ENCODE assay signal across 8 cellular contexts in genomic region chr10:100286051-100287033, GRCh38. TPM values are rescaled to one million over a fixed set of nuclear protein-coding genes. Genes with fewer than 3 reads are reported as not detected.
DNase-seq lines count a peak whose midpoint lies in the region; ATAC-seq and TF ChIP-seq lines count a peak whose summit lies in the region.

Gene BLOC1S2 (minus strand): TSS chr10:100286680. CDS start chr10:100286659, 21 bp downstream.

- H3K27me3 ChIP-seq in SU-DHL-6 (ENCODE audit: low read length) (no peaks in the 10 kb centered on the region), ovary (no peaks in the 10 kb centered on the region), thymus (ENCODE audit: control insufficient read depth, insufficient read depth) (no peaks in the 10 kb centered on the region)

- H3K27me3 Mint-ChIP-seq in HFFc6 (ENCODE audit: insufficient read depth) = peaks cover 16% of the 10 kb centered on the region
- H3K27me3 Mint-ChIP-seq in activated naive CD8-positive, alpha-beta T cell treated with anti-CD3 and anti-CD28 coated beads, Interleukin-2, amount 10 ng/mL, durations not matched to agents 7 days and 5 days = peaks cover 3% of the 10 kb centered on the region

- peaks cover 29% of the 10 kb centered on the region for H3K4me1 Mint-ChIP-seq in HFFc6 (ENCODE audit: low read depth)
- peaks cover 16% of the 10 kb centered on the region for H3K4me1 Mint-ChIP-seq in activated naive CD8-positive, alpha-beta T cell treated with anti-CD3 and anti-CD28 coated beads, Interleukin-2, amount 10 ng/mL, durations not matched to agents 7 days and 5 days

- TF ChIP-seq POLR2A in ovary (IDR thresholded peaks at IDR 0.05) = peak; percentile 78

- H3K27ac ChIP-seq in SU-DHL-6 (ENCODE audit: low read depth, low read length) = peak within 1 kb of the TSS; percentile 64
- peak within 1 kb of the TSS in 1 of 2 donors; percentile 67 for H3K27ac ChIP-seq in ovary
- H3K27ac ChIP-seq in thymus (ENCODE audit: low read depth) = peak within 1 kb of the TSS; percentile 97

- peak within 1 kb of the TSS; percentile 97 for H3K9ac ChIP-seq in SU-DHL-6 (ENCODE audit: low read length)

- peaks cover 2% of the 10 kb centered on the region for H3K4me1 ChIP-seq in ovary (ENCODE audit: insufficient read depth)
- peaks cover 7% of the 10 kb centered on the region for H3K4me1 ChIP-seq in thymus (ENCODE audit: control insufficient read depth, insufficient read depth, low read length)

- peaks cover 14% of the 10 kb centered on the region for H3K36me3 Mint-ChIP-seq in HFFc6 (ENCODE audit: low read depth)
- peaks cover 9% of the 10 kb centered on the region for H3K36me3 Mint-ChIP-seq in activated naive CD8-positive, alpha-beta T cell treated with anti-CD3 and anti-CD28 coated beads, Interleukin-2, amount 10 ng/mL, durations not matched to agents 7 days and 5 days

- ATAC-seq in activated naive CD8-positive, alpha-beta T cell treated with anti-CD3 and anti-CD28 coated beads, Interleukin-2, amount 10 ng/mL, durations not matched to agents 7 days and 5 days (ENCODE audit: low read depth) = peak; percentile 91

- H3K4me3 ChIP-seq in SU-DHL-6 (ENCODE audit: insufficient read depth, low read length, poor library complexity, severe bottlenecking) (peak within 1 kb of the TSS; percentile 82), ovary (peak within 1 kb of the TSS; percentile 93), thymus (ENCODE audit: low read length) (peak within 1 kb of the TSS; percentile 80)

- H3K9me3 ChIP-seq in SU-DHL-6 (ENCODE audit: insufficient read depth, low read length) (no peaks in the 10 kb centered on the region), ovary (no peaks in the 10 kb centered on the region), thymus (ENCODE audit: control insufficient read depth) (peaks cover 1% of the 10 kb centered on the region)

- peak within 1 kb of the TSS; percentile 96 for H3K27ac Mint-ChIP-seq in HFFc6
- peak within 1 kb of the TSS; percentile 99 for H3K27ac Mint-ChIP-seq in activated naive CD8-positive, alpha-beta T cell treated with anti-CD3 and anti-CD28 coated beads, Interleukin-2, amount 10 ng/mL, durations not matched to agents 7 days and 5 days

- peak; percentile 16 for TF ChIP-seq CTCF in GM10248 (IDR thresholded peaks at IDR 0.05; ENCODE audit: control extremely low read depth, extremely low read depth, low read depth, missing control alignments)
- TF ChIP-seq CTCF in HFFc6 (IDR thresholded peaks at IDR 0.05) = no peak
- no peak for TF ChIP-seq CTCF in SU-DHL-6 (IDR thresholded peaks at IDR 0.05; ENCODE audit: insufficient read depth, low read length, poor library complexity, severe bottlenecking)
- peak in 1 of 3 donors; percentile 22 for TF ChIP-seq CTCF in ovary (IDR thresholded peaks at IDR 0.05)

- H3K79me2 ChIP-seq in SU-DHL-6 (ENCODE audit: insufficient read depth, low read length) = peaks cover 45% of the 10 kb centered on the region

- no peaks in the 10 kb centered on the region for H3K9me2 ChIP-seq in SU-DHL-6 (replicated peaks; ENCODE audit: insufficient read depth, low read length)

- peak within 1 kb of the TSS; percentile 90 for H3K4me2 ChIP-seq in SU-DHL-6 (ENCODE audit: low read depth, low read length, poor library complexity, severe bottlenecking)

- CTCF ChIA-PET in GM10248 (lab: Yijun Ruan, JAX) = interaction anchor here (0.8 to 2.4 kb wide), 4 partner anchors 12 to 88 kb away, joined by 3 to 7 read pairs (median 5); no protein-coding TSS in a partner anchor

- POLR2A ChIA-PET in GM10248 (lab: Yijun Ruan, JAX) = interaction anchor here (0.5 to 1.0 kb wide), 2 partner anchors 11 to 48 kb away, joined by 3 to 8 read pairs; no protein-coding TSS in a partner anchor
- POLR2A ChIA-PET in activated naive CD8-positive, alpha-beta T cell treated with anti-CD3 and anti-CD28 coated beads, Interleukin-2, amount 10 ng/mL, durations not matched to agents 7 days and 5 days (lab: Charles Lee) = interaction anchor here (0.6 to 1.5 kb wide), 7 partner anchors 17 to 232 kb away, joined by 3 to 6 read pairs (median 4); partner anchors contain the start of genes CWF19L1 and SCD

- intact Hi-C loops in head of caudate nucleus (cut with DNase I) (loop anchor here (5.0 to 10.0 kb wide), 2 partner anchors 56 to 248 kb away; partner anchors contain the start of gene HIF1AN), ovary (cut with DNase I) (loop anchor here in 1 of 4 donors (5.0 kb wide), 1 partner anchor 859 kb away; no protein-coding TSS in a partner anchor)

- H3K36me3 ChIP-seq in SU-DHL-6 (ENCODE audit: low read length) (no peaks in the 10 kb centered on the region), ovary (no peaks in the 10 kb centered on the region), thymus (ENCODE audit: control insufficient read depth, insufficient read depth) (no peaks in the 10 kb centered on the region)

- TF ChIP-seq EP300 in ovary (IDR thresholded peaks at IDR 0.05) = no peak

- H2AFZ ChIP-seq in SU-DHL-6 (ENCODE audit: low read depth, low read length, severe bottlenecking) = peak within 1 kb of the TSS; percentile 95

- peak within 1 kb of the TSS; percentile 97 for H3K4me3 Mint-ChIP-seq in HFFc6
- peak within 1 kb of the TSS; percentile 99 for H3K4me3 Mint-ChIP-seq in activated naive CD8-positive, alpha-beta T cell treated with anti-CD3 and anti-CD28 coated beads, Interleukin-2, amount 10 ng/mL, durations not matched to agents 7 days and 5 days

- no peaks in the 10 kb centered on the region for H4K20me1 ChIP-seq in SU-DHL-6 (ENCODE audit: low read depth, low read length)

- no peaks in the 10 kb centered on the region for H3K9me3 Mint-ChIP-seq in HFFc6
- no peaks in the 10 kb centered on the region for H3K9me3 Mint-ChIP-seq in activated naive CD8-positive, alpha-beta T cell treated with anti-CD3 and anti-CD28 coated beads, Interleukin-2, amount 10 ng/mL, durations not matched to agents 7 days and 5 days

- DNase-seq in GM10248 (ENCODE audit: extremely low spot score) (peak; percentile 98), HFFc6 (peak; percentile 92), NCI-H1048 (lab: John Stamatoyannopoulos, UW) (peak; percentile 49), head of caudate nucleus (peak; percentile 59 to 95 (median 89)), ovary (peak; percentile 84 to 92 (median 88))
- DNase-seq in activated naive CD8-positive, alpha-beta T cell treated with anti-CD3 and anti-CD28 coated beads, Interleukin-2, amount 10 ng/mL, durations not matched to agents 7 days and 5 days = peak; percentile 96

- 0 out of 2 replicates have a peak, but pooled peaks cover 4% of the 10 kb centered on the region for H3F3A ChIP-seq in SU-DHL-6 (ENCODE audit: insufficient read depth)

- WGBS in ovary, 3 donors = 1 to 2% (median 1%) methylated on average over 45 to 63 of the region's 63 CpGs
- WGBS in thymus = 4% methylated on average over 63 of the region's 63 CpGs

RNA-seq across cellular contexts. Expression of gene BLOC1S2, which starts in this region (rescaled TPM):
- total RNA-seq in HFFc6 (2021; fragmentation: NEBNext Ultra II Directional; extraction: Animal tissue kit (Norgen Biotek cat#: 25700)) = 10 to 100 TPM; 52.4 to 62.1 (median 55.0) TPM
- 10 to 100 TPM; 47.3 to 50.6 TPM for total RNA-seq in activated naive CD8-positive, alpha-beta T cell treated with anti-CD3 and anti-CD28 coated beads, Interleukin-2, amount 10 ng/mL, durations not matched to agents 7 days and 5 days
- 10 to 100 TPM; 14.4 to 34.4 (median 24.6) TPM for total RNA-seq in ovary
- polyA plus RNA-seq in ovary (10 to 100 TPM; 22.5 to 24.7 TPM), thymus (114 TPM)
